12 cellular contexts compared by ENCODE assay signal in the genomic region with DNA sequence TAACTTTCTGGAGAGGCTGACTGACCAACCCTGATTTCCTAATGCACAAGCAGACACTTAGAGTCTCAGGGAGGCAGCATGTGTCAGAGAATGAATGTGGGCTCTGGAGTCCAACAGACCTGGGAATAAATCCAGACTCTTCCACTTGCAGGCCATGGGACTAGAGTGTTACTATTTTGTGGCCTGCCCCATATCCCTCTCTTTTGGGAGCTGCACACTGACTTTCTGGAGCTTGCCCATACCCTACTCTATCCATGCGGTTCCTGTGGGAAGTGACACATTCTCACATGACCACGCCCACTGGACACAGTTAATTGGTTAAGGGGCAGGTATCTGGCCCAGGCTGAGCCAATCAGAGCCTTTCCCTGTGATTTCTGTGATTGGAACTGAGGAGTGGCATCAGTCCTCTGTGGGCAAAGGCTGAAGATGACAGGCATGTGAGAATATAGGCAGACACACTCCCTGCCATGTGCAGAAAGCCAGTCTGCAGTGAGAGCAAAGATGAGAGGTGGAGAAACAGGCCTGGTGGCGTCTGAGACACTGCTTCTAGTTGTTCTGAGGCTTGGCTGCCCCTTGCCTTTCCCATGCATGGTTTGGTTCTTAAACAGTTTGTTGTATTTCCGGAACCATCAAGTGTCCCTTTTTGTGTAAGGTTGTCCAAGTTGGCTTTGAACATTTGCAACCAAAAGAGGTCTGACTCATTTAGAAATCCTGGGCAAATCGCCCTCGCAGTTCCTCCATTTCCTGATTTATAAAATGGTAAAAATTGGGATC.
DNase-seq lines count a peak whose midpoint lies in the region; ATAC-seq and TF ChIP-seq lines count a peak whose summit lies in the region.
"Had no signal": no experiment of that assay in that cellular context is flagged by ENCODE, and none has a peak within 500 bp of the region (broad histone marks: within the 10 kb centered on the region; RNA-seq: fewer than 3 reads in every experiment).

No MANE protein-coding gene starts in this region.

- no peak for TF ChIP-seq CTCF in left ventricle myocardium inferior (IDR thresholded peaks at IDR 0.05; ENCODE audit: borderline replicate concordance)
- TF ChIP-seq CTCF in upper lobe of right lung (IDR thresholded peaks at IDR 0.05), result no peak

- DNase-seq in Right ventricle myocardium inferior (ENCODE audit: missing footprints) (no peak), left ventricle myocardium inferior (no peak), SW480 (ENCODE audit: low spot score) (peak; percentile 59), globus pallidus (ENCODE audit: low spot score) (peak; percentile 31), upper lobe of right lung (peak; percentile 29), NCI-H2029 (lab: John Stamatoyannopoulos, UW) (no peak)
- DNase-seq in stimulated activated naive B cell treated with anti-CD40 and anti-IgM and Interleukin-4, amounts not matched to agents 10 μg/mL and 1 μg/mL and 100 μg/mL, for 72 hours, result no peak
- DNase-seq: erythroblast had no signal

- H3K9me3 ChIP-seq in left ventricle myocardium inferior (replicated peaks) (peaks cover 10% of the 10 kb centered on the region), upper lobe of right lung (no peaks in the 10 kb centered on the region)

- H3K27ac ChIP-seq in left ventricle myocardium inferior (replicated peaks) (no peak overlapping the region), upper lobe of right lung (no peak overlapping the region)
- H3K27ac ChIP-seq: BLaER1, HL-60, parathyroid adenoma had no signal

- H3K27ac Mint-ChIP-seq in stimulated activated naive B cell treated with anti-CD40 and anti-IgM and Interleukin-4, amounts not matched to agents 10 μg/mL and 1 μg/mL and 100 μg/mL, for 72 hours, result no peak overlapping the region

- no peaks in the 10 kb centered on the region for H3K36me3 Mint-ChIP-seq in stimulated activated naive B cell treated with anti-CD40 and anti-IgM and Interleukin-4, amounts not matched to agents 10 μg/mL and 1 μg/mL and 100 μg/mL, for 72 hours

- H3K27me3 Mint-ChIP-seq in stimulated activated naive B cell treated with anti-CD40 and anti-IgM and Interleukin-4, amounts not matched to agents 10 μg/mL and 1 μg/mL and 100 μg/mL, for 72 hours, result peaks cover 0 to 7% of the 10 kb centered on the region in 2 donors

- H3K9me3 Mint-ChIP-seq in stimulated activated naive B cell treated with anti-CD40 and anti-IgM and Interleukin-4, amounts not matched to agents 10 μg/mL and 1 μg/mL and 100 μg/mL, for 72 hours, result peaks cover 0 to 4% of the 10 kb centered on the region in 2 donors

- no peak overlapping the region for H3K4me3 Mint-ChIP-seq in stimulated activated naive B cell treated with anti-CD40 and anti-IgM and Interleukin-4, amounts not matched to agents 10 μg/mL and 1 μg/mL and 100 μg/mL, for 72 hours

- intact Hi-C loops in Right ventricle myocardium inferior (cut with DNase I) (no loop called here), left ventricle myocardium inferior (cut with micrococcal nuclease) (no loop called here), upper lobe of right lung (cut with DNase I) (no loop called here)

- H3K4me3 ChIP-seq in left ventricle myocardium inferior, result no peak overlapping the region
- no peak overlapping the region for H3K4me3 ChIP-seq in upper lobe of right lung
- H3K4me3 ChIP-seq: BLaER1 had no signal

- H3K4me1 Mint-ChIP-seq in stimulated activated naive B cell treated with anti-CD40 and anti-IgM and Interleukin-4, amounts not matched to agents 10 μg/mL and 1 μg/mL and 100 μg/mL, for 72 hours, result no peaks in the 10 kb centered on the region

- no peaks in the 10 kb centered on the region for H3K36me3 ChIP-seq in left ventricle myocardium inferior
- H3K36me3 ChIP-seq in upper lobe of right lung, result no peaks in the 10 kb centered on the region
- H3K36me3 ChIP-seq: BLaER1 had no signal

- ATAC-seq in Right ventricle myocardium inferior, result peak; percentile 72
- ATAC-seq in upper lobe of right lung, result peak; percentile 49
- no peak for ATAC-seq in HG03571 (IDR thresholded peaks at IDR 0.05; ENCODE audit: unreplicated experiment)
- no peak for ATAC-seq in stimulated activated naive B cell treated with anti-CD40 and anti-IgM and Interleukin-4, amounts not matched to agents 10 μg/mL and 1 μg/mL and 100 μg/mL, for 72 hours (replicated peaks)

- H3K27me3 ChIP-seq in left ventricle myocardium inferior (ENCODE audit: low read depth), result no peaks in the 10 kb centered on the region
- H3K27me3 ChIP-seq in upper lobe of right lung, result no peaks in the 10 kb centered on the region
- H3K27me3 ChIP-seq: BLaER1 had no signal

- H3K4me1 ChIP-seq in left ventricle myocardium inferior, result peaks cover 12% of the 10 kb centered on the region
- H3K4me1 ChIP-seq in upper lobe of right lung, result no peaks in the 10 kb centered on the region
- H3K4me1 ChIP-seq: parathyroid adenoma had no signal

Comparison
In these comparisons a context has a peak if more than half of its experiments do, and no peak if none do; other contexts are left out.
1. ATAC-seq: peak in Right ventricle myocardium inferior (single experiment) and upper lobe of right lung (single experiment); none in HG03571 (single experiment) and stimulated activated naive B cell treated with anti-CD40 and anti-IgM and Interleukin-4, amounts not matched to agents 10 μg/mL and 1 μg/mL and 100 μg/mL, for 72 hours (0 of 2).
2. DNase-seq: peak in SW480 (single experiment), globus pallidus (single experiment) and upper lobe of right lung (single experiment); none in Right ventricle myocardium inferior (single experiment), left ventricle myocardium inferior (single experiment), NCI-H2029 (single experiment) and stimulated activated naive B cell treated with anti-CD40 and anti-IgM and Interleukin-4, amounts not matched to agents 10 μg/mL and 1 μg/mL and 100 μg/mL, for 72 hours (single experiment).